Comparison of ENCODE assay signal across 1 cellular context in the genomic region with DNA sequence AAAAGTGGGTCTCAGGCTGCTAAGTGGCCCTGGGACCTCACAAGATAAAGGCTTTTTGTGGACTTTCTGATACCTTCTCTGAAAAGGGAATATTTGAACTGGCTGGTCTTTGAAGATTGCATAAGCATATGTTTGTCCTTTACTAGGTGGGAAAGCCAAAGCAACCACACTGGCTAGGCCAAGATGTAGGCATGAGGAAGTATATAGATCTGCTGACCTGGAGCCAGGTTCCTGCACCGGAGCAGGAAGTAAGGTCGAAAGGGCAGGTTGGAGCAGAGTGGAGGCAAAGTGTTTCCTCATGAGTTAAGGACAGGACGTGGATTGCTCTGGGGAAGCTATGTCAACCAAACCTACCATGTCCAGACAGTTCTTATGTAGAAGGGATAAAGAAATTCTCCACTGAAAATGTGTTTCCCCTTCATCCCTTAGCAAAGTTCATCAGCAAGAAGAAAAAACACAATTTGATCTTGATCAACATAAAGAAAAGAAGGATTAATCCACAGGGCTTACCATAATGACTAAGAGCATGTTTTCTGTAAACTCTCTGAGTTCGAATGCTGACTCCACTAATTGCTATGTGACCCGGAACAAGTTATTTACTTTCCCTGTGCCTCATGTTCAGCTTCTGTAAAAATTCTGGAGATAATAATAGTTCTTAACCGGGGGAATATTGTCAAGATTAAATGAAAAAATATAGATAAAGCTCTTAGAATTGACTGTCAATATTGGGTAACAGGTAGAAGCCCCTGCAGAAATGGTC.
TF ChIP-seq lines count a peak whose summit lies in the region.

No MANE protein-coding gene starts in this region.

TF ChIP-seq in HepG2, 621 proteins besides CTCF, POLR2A, EP300 and RAD21 (continued from another document and continues in another):
- TF ChIP-seq ZNF644 (CRISPR knock-in tag; IDR thresholded peaks at IDR 0.05; ENCODE audit: low read depth) (peak; percentile 99), STAT5B (CRISPR knock-in tag; IDR thresholded peaks at IDR 0.05) (no peak), JUN (CRISPR knock-in tag; IDR thresholded peaks at IDR 0.05) (no peak), JUNB (CRISPR knock-in tag; IDR thresholded peaks at IDR 0.05; ENCODE audit: borderline replicate concordance) (no peak), ELF4 (CRISPR knock-in tag; IDR thresholded peaks at IDR 0.05; ENCODE audit: borderline replicate concordance) (no peak), GPN1 (CRISPR knock-in tag; IDR thresholded peaks at IDR 0.05; ENCODE audit: borderline replicate concordance) (no peak), CBX1 (IDR thresholded peaks at IDR 0.05; ENCODE audit: low read depth) (peak; percentile 53), ZNF260 (CRISPR knock-in tag; IDR thresholded peaks at IDR 0.05; ENCODE audit: borderline replicate concordance, low read depth) (no peak), U2AF1 (optimal IDR thresholded peaks at IDR 0.05; ENCODE audit: low read depth, low read length) (no peak), NFYC (CRISPR knock-in tag; IDR thresholded peaks at IDR 0.05) (no peak), ISL2 (CRISPR knock-in tag; IDR thresholded peaks at IDR 0.05) (peak; percentile 88), TAF15 (IDR thresholded peaks at IDR 0.05; ENCODE audit: low read depth, low read length, poor library complexity, severe bottlenecking) (no peak), RFX5 (IDR thresholded peaks at IDR 0.05; ENCODE audit: low read depth, low read length) (no peak), PITX1 (CRISPR knock-in tag; IDR thresholded peaks at IDR 0.05) (peak; percentile 43; the same call in 1 of the 2 replicates), TCF12 (IDR thresholded peaks at IDR 0.05) (no peak), TCF12 (CRISPR knock-in tag; IDR thresholded peaks at IDR 0.05) (no peak), ZNF124 (CRISPR knock-in tag; IDR thresholded peaks at IDR 0.05) (peak; percentile 75; the same call in 1 of the 2 replicates), ZNF780A (CRISPR knock-in tag; IDR thresholded peaks at IDR 0.05) (no peak), FOSL2 (CRISPR knock-in tag; IDR thresholded peaks at IDR 0.05) (peak; percentile 60), ARHGAP35 (CRISPR knock-in tag; IDR thresholded peaks at IDR 0.05; ENCODE audit: borderline replicate concordance) (no peak), KDM6A (CRISPR knock-in tag; IDR thresholded peaks at IDR 0.05; ENCODE audit: low read depth) (peak; percentile 63), SATB2 (CRISPR knock-in tag; IDR thresholded peaks at IDR 0.05) (no peak), PHF20 (CRISPR knock-in tag; IDR thresholded peaks at IDR 0.05) (no peak), ZNF616 (CRISPR knock-in tag; IDR thresholded peaks at IDR 0.05; ENCODE audit: low read depth) (no peak), ZNF598 (CRISPR knock-in tag; IDR thresholded peaks at IDR 0.05; ENCODE audit: borderline replicate concordance) (0 out of 2 replicates have a peak, but pooled peaks have one; percentile 43), ZFP36L2 (CRISPR knock-in tag; IDR thresholded peaks at IDR 0.05) (0 out of 2 replicates have a peak, but pooled peaks have one; percentile 71)
- TF ChIP-seq, protein P1, sequence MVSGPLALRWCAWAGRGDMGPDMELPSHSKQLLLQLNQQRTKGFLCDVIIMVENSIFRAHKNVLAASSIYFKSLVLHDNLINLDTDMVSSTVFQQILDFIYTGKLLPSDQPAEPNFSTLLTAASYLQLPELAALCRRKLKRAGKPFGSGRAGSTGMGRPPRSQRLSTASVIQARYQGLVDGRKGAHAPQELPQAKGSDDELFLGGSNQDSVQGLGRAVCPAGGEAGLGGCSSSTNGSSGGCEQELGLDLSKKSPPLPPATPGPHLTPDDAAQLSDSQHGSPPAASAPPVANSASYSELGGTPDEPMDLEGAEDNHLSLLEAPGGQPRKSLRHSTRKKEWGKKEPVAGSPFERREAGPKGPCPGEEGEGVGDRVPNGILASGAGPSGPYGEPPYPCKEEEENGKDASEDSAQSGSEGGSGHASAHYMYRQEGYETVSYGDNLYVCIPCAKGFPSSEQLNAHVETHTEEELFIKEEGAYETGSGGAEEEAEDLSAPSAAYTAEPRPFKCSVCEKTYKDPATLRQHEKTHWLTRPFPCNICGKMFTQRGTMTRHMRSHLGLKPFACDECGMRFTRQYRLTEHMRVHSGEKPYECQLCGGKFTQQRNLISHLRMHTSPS (CRISPR knock-in tag; IDR thresholded peaks at IDR 0.05; ENCODE audit: low read depth) = no peak
- TF ChIP-seq, protein P2, sequence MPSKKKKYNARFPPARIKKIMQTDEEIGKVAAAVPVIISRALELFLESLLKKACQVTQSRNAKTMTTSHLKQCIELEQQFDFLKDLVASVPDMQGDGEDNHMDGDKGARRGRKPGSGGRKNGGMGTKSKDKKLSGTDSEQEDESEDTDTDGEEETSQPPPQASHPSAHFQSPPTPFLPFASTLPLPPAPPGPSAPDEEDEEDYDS (CRISPR knock-in tag; IDR thresholded peaks at IDR 0.05) = no peak; the same call in 1 of the 2 replicates
- TF ChIP-seq, protein P3, sequence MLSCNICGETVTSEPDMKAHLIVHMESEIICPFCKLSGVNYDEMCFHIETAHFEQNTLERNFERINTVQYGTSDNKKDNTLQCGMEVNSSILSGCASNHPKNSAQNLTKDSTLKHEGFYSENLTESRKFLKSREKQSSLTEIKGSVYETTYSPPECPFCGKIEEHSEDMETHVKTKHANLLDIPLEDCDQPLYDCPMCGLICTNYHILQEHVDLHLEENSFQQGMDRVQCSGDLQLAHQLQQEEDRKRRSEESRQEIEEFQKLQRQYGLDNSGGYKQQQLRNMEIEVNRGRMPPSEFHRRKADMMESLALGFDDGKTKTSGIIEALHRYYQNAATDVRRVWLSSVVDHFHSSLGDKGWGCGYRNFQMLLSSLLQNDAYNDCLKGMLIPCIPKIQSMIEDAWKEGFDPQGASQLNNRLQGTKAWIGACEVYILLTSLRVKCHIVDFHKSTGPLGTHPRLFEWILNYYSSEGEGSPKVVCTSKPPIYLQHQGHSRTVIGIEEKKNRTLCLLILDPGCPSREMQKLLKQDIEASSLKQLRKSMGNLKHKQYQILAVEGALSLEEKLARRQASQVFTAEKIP (CRISPR knock-in tag; IDR thresholded peaks at IDR 0.05; ENCODE audit: borderline replicate concordance) = no peak
- TF ChIP-seq, protein P4, sequence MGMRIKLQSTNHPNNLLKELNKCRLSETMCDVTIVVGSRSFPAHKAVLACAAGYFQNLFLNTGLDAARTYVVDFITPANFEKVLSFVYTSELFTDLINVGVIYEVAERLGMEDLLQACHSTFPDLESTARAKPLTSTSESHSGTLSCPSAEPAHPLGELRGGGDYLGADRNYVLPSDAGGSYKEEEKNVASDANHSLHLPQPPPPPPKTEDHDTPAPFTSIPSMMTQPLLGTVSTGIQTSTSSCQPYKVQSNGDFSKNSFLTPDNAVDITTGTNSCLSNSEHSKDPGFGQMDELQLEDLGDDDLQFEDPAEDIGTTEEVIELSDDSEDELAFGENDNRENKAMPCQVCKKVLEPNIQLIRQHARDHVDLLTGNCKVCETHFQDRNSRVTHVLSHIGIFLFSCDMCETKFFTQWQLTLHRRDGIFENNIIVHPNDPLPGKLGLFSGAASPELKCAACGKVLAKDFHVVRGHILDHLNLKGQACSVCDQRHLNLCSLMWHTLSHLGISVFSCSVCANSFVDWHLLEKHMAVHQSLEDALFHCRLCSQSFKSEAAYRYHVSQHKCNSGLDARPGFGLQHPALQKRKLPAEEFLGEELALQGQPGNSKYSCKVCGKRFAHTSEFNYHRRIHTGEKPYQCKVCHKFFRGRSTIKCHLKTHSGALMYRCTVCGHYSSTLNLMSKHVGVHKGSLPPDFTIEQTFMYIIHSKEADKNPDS (CRISPR knock-in tag; IDR thresholded peaks at IDR 0.05) = peak; percentile 55; the same call in 1 of the 2 replicates
- TF ChIP-seq, protein P5, sequence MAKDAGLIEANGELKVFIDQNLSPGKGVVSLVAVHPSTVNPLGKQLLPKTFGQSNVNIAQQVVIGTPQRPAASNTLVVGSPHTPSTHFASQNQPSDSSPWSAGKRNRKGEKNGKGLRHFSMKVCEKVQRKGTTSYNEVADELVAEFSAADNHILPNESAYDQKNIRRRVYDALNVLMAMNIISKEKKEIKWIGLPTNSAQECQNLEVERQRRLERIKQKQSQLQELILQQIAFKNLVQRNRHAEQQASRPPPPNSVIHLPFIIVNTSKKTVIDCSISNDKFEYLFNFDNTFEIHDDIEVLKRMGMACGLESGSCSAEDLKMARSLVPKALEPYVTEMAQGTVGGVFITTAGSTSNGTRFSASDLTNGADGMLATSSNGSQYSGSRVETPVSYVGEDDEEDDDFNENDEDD (CRISPR knock-in tag; IDR thresholded peaks at IDR 0.05; ENCODE audit: borderline replicate concordance) = peak; percentile 68; the same call in 1 of the 2 replicates
- TF ChIP-seq, protein P6, sequence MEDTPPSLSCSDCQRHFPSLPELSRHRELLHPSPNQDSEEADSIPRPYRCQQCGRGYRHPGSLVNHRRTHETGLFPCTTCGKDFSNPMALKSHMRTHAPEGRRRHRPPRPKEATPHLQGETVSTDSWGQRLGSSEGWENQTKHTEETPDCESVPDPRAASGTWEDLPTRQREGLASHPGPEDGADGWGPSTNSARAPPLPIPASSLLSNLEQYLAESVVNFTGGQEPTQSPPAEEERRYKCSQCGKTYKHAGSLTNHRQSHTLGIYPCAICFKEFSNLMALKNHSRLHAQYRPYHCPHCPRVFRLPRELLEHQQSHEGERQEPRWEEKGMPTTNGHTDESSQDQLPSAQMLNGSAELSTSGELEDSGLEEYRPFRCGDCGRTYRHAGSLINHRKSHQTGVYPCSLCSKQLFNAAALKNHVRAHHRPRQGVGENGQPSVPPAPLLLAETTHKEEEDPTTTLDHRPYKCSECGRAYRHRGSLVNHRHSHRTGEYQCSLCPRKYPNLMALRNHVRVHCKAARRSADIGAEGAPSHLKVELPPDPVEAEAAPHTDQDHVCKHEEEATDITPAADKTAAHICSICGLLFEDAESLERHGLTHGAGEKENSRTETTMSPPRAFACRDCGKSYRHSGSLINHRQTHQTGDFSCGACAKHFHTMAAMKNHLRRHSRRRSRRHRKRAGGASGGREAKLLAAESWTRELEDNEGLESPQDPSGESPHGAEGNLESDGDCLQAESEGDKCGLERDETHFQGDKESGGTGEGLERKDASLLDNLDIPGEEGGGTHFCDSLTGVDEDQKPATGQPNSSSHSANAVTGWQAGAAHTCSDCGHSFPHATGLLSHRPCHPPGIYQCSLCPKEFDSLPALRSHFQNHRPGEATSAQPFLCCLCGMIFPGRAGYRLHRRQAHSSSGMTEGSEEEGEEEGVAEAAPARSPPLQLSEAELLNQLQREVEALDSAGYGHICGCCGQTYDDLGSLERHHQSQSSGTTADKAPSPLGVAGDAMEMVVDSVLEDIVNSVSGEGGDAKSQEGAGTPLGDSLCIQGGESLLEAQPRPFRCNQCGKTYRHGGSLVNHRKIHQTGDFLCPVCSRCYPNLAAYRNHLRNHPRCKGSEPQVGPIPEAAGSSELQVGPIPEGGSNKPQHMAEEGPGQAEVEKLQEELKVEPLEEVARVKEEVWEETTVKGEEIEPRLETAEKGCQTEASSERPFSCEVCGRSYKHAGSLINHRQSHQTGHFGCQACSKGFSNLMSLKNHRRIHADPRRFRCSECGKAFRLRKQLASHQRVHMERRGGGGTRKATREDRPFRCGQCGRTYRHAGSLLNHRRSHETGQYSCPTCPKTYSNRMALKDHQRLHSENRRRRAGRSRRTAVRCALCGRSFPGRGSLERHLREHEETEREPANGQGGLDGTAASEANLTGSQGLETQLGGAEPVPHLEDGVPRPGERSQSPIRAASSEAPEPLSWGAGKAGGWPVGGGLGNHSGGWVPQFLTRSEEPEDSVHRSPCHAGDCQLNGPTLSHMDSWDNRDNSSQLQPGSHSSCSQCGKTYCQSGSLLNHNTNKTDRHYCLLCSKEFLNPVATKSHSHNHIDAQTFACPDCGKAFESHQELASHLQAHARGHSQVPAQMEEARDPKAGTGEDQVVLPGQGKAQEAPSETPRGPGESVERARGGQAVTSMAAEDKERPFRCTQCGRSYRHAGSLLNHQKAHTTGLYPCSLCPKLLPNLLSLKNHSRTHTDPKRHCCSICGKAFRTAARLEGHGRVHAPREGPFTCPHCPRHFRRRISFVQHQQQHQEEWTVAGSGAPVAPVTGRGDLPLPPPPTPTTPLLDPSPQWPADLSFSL (CRISPR knock-in tag; IDR thresholded peaks at IDR 0.05) = no peak
